15 cellular contexts compared by ENCODE assay signal in genomic region chr4:174380699-174381098, GRCh38.
DNase-seq lines count a peak whose midpoint lies in the region; ATAC-seq, FAIRE-seq and TF ChIP-seq lines count a peak whose summit lies in the region.
"Had no signal": no experiment of that assay in that cellular context is flagged by ENCODE, and none has a peak within 500 bp of the region (broad histone marks: within the 10 kb centered on the region; RNA-seq: fewer than 3 reads in every experiment).

No MANE protein-coding gene starts in this region.

- H2AK5ac ChIP-seq in trophoblast cell (ENCODE audit: low read length) = peak overlapping the region; percentile 81

- no peaks in the 10 kb centered on the region for H3K79me2 ChIP-seq in hepatocyte
- H3K79me2 ChIP-seq in trophoblast cell (ENCODE audit: control insufficient read depth, insufficient read depth, low read length, poor library complexity) = no peaks in the 10 kb centered on the region

- peak; percentile 60 for DNase-seq in ELF-1 (ENCODE audit: low read depth, low spot score)
- no peak for DNase-seq in hepatocyte (ENCODE audit: low spot score)
- DNase-seq in trophoblast cell = no peak
- no peak for DNase-seq in left lung
- no peak for DNase-seq in D721Med (ENCODE audit: insufficient read length, low spot score)
- DNase-seq in hepatic stellate cell (ENCODE audit: low spot score) = no peak
- DNase-seq: C1 segment of cervical spinal cord; CD4-positive, alpha-beta T cell; DMS53; GM23248 had no signal

- peak overlapping the region; percentile 73 for H4K91ac ChIP-seq in trophoblast cell (ENCODE audit: low read depth, low read length)

- H3K27ac ChIP-seq in HUES64 (ENCODE audit: low read depth, low read length) (peak overlapping the region; percentile 37; the same call in 1 of the 2 replicates), hepatocyte (peak overlapping the region; percentile 55), trophoblast cell (ENCODE audit: low read depth, low read length) (peak overlapping the region; percentile 78), left lung (no peak overlapping the region)
- H3K27ac ChIP-seq: GM23248, HL-60, KMS-11 had no signal

- no peak overlapping the region for H3K4me3 ChIP-seq in HUES64 (ENCODE audit: low read length)
- no peak overlapping the region for H3K4me3 ChIP-seq in hepatocyte
- H3K4me3 ChIP-seq in trophoblast cell (ENCODE audit: low read depth, low read length) = no peak overlapping the region
- H3K4me3 ChIP-seq in left lung = no peak overlapping the region
- H3K4me3 ChIP-seq: GM23248, HAP-1 had no signal

- peaks cover 15% of the 10 kb centered on the region for H3K79me1 ChIP-seq in trophoblast cell (ENCODE audit: low read length)

- intact Hi-C loops in left lung (cut with DNase I) = no loop called here

- H2BK5ac ChIP-seq in trophoblast cell (ENCODE audit: low read depth, low read length, poor library complexity) = peak overlapping the region; percentile 94

- WGBS in HUES64 = 83% methylated on average over 8 of the region's 8 CpGs
- WGBS in hepatocyte (ENCODE audit: low lambda C conversion rate, missing lambda C conversion rate) = 81% methylated on average over 8 of the region's 8 CpGs
- WGBS in trophoblast cell (ENCODE audit: extremely low coverage, insufficient coverage, insufficient read length) = no CpG with 5 or more reads among the region's 8 CpGs

- no peak overlapping the region for H3K18ac ChIP-seq in trophoblast cell (ENCODE audit: low read length)

- peaks cover 24% of the 10 kb centered on the region for H3K4me1 ChIP-seq in HUES64 (ENCODE audit: insufficient read depth, low read length)
- peaks cover 3% of the 10 kb centered on the region for H3K4me1 ChIP-seq in hepatocyte (ENCODE audit: insufficient read depth)
- H3K4me1 ChIP-seq in trophoblast cell (ENCODE audit: control insufficient read depth in 1 of 2, insufficient read depth in 2 of 2, low read length in 2 of 2) = peaks cover 7 to 17% of the 10 kb centered on the region in 2 experiments
- no peaks in the 10 kb centered on the region for H3K4me1 ChIP-seq in left lung

- no peaks in the 10 kb centered on the region for H3K9me2 ChIP-seq in hepatocyte (replicated peaks; ENCODE audit: insufficient read depth)

- peak overlapping the region; percentile 12 for H4K12ac ChIP-seq in trophoblast cell (ENCODE audit: low read depth, low read length)

- peak overlapping the region; percentile 85 for H3K14ac ChIP-seq in trophoblast cell (ENCODE audit: low read length)

- no peaks in the 10 kb centered on the region for H4K20me1 ChIP-seq in hepatocyte (ENCODE audit: insufficient read depth, poor library complexity, severe bottlenecking)

- ATAC-seq in left lung = no peak

- H3K9me3 ChIP-seq in HUES64 (ENCODE audit: insufficient read depth, low read depth, low read length) = peaks cover 2% of the 10 kb centered on the region; the same call in 1 of the 2 replicates
- no peaks in the 10 kb centered on the region for H3K9me3 ChIP-seq in hepatocyte (ENCODE audit: low read depth)
- no peaks in the 10 kb centered on the region for H3K9me3 ChIP-seq in trophoblast cell (ENCODE audit: insufficient read depth, low read depth, low read length)
- H3K9me3 ChIP-seq in left lung = no peaks in the 10 kb centered on the region
- H3K9me3 ChIP-seq: HAP-1 had no signal

- H3K27me3 ChIP-seq in HUES64 (ENCODE audit: insufficient read depth, low read length) (no peaks in the 10 kb centered on the region), hepatocyte (no peaks in the 10 kb centered on the region), trophoblast cell (ENCODE audit: insufficient read depth, low read length) (no peaks in the 10 kb centered on the region), left lung (no peaks in the 10 kb centered on the region)

- H4K8ac ChIP-seq in trophoblast cell (ENCODE audit: low read depth, low read length) = peak overlapping the region; percentile 50

- H2BK120ac ChIP-seq in trophoblast cell (ENCODE audit: insufficient read depth, low read length, poor library complexity) = peak overlapping the region; percentile 96

- H3K4ac ChIP-seq in trophoblast cell (ENCODE audit: low read depth, low read length) = peak overlapping the region; percentile 58

- H2AFZ ChIP-seq in hepatocyte (no peak overlapping the region), trophoblast cell (ENCODE audit: insufficient read depth, low read length, poor library complexity) (no peak overlapping the region)
- H2AFZ ChIP-seq: GM23248 had no signal

- H3K36me3 ChIP-seq in HUES64 (ENCODE audit: insufficient read depth, low read length) (no peaks in the 10 kb centered on the region), hepatocyte (replicated peaks; ENCODE audit: insufficient read depth, low read depth) (no peaks in the 10 kb centered on the region), trophoblast cell (ENCODE audit: control insufficient read depth in 1 of 2, insufficient read depth in 2 of 2, low read length in 2 of 2) (no peaks in the 10 kb centered on the region), left lung (no peaks in the 10 kb centered on the region)
- H3K36me3 ChIP-seq: HAP-1 had no signal

- no peak overlapping the region for H3K23ac ChIP-seq in trophoblast cell (ENCODE audit: low read length)

- no peak for FAIRE-seq in D721Med (lab: Jason Lieb, UNC)
- FAIRE-seq: GM12891 had no signal

- H3K4me2 ChIP-seq in hepatocyte (no peak overlapping the region), trophoblast cell (ENCODE audit: low read length) (no peak overlapping the region)
- H3K4me2 ChIP-seq: KMS-11 had no signal

- no peak for TF ChIP-seq CTCF in hepatocyte (IDR thresholded peaks at IDR 0.05; ENCODE audit: poor library complexity)
- no peak for TF ChIP-seq CTCF in left lung (IDR thresholded peaks at IDR 0.05)
- TF ChIP-seq CTCF in D721Med (IDR thresholded peaks at IDR 0.05; ENCODE audit: insufficient read depth, missing control alignments) = no peak

- peak overlapping the region; percentile 98 for H2BK12ac ChIP-seq in trophoblast cell (ENCODE audit: low read length)

- H3K9ac ChIP-seq in HUES64 (ENCODE audit: low read depth, low read length) (no peak overlapping the region), trophoblast cell (ENCODE audit: low read length) (no peak overlapping the region)
- H3K9ac ChIP-seq: GM23248, KMS-11 had no signal

Comparison
In these comparisons a context has a peak if more than half of its experiments do, and no peak if none do; other contexts are left out.
1. H3K27ac ChIP-seq: peak in HUES64 (single experiment), hepatocyte (single experiment) and trophoblast cell (single experiment); none in left lung (0 of 2).